Comparison of ENCODE assay signal across 15 cellular contexts in the genomic region with DNA sequence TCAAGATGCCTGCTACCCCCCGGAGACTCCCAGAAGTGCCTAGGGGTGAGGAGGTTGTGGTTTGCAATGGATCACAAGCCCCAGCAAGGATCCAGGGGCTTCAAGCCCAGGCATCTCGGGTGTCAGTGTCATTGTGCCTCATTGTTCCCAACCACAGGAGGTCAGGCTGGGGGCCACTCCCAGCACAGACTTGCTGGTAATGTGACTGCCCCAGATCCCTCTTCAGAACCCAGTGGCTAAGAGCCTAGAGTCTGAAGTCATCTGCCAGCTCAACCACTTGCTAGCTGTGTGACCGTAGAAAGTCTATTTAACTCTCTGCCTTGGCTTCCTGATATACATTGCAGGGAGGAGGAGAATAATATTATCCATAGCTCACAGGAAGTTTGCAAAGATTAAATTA. TPM values are rescaled to one million over a fixed set of nuclear protein-coding genes. Genes with fewer than 3 reads are reported as not detected.
DNase-seq lines count a peak whose midpoint lies in the region; ATAC-seq and TF ChIP-seq lines count a peak whose summit lies in the region.
"Had no signal": no experiment of that assay in that cellular context is flagged by ENCODE, and none has a peak within 500 bp of the region (broad histone marks: within the 10 kb centered on the region; RNA-seq: fewer than 3 reads in every experiment).

No MANE protein-coding gene starts in this region.

- peak; percentile 60 for ATAC-seq in activated naive CD8-positive, alpha-beta T cell treated with anti-CD3 and anti-CD28 coated beads, Interleukin-2, amount 50 U/mL, for 24 hours
- ATAC-seq in PC-3 = no peak
- no peak for ATAC-seq in right cardiac atrium
- no peak for ATAC-seq in thoracic aorta (ENCODE audit: insufficient number of reproducible peaks, low FRiP score, low read depth)
- ATAC-seq in GM21723 (IDR thresholded peaks at IDR 0.05; ENCODE audit: unreplicated experiment) = no peak
- ATAC-seq: left colon had no signal

- no peak overlapping the region for H3K9ac ChIP-seq in PC-3 (ENCODE audit: low read length)

- no peak for TF ChIP-seq CTCF in PC-3 (conservative IDR thresholded peaks at IDR 0.05; ENCODE audit: low read depth, low read length)
- TF ChIP-seq CTCF in thoracic aorta (IDR thresholded peaks at IDR 0.05) = no peak
- no peak for TF ChIP-seq CTCF in GM13976 (IDR thresholded peaks at IDR 0.05; ENCODE audit: borderline replicate concordance, control extremely low read depth, extremely low read depth, insufficient read depth, missing control alignments)

- no peaks in the 10 kb centered on the region for H3K79me2 ChIP-seq in PC-3 (ENCODE audit: low read length)

- H3K27ac Mint-ChIP-seq in activated naive CD8-positive, alpha-beta T cell treated with anti-CD3 and anti-CD28 coated beads, Interleukin-2, amount 50 U/mL, for 24 hours = no peak overlapping the region
- H3K27ac Mint-ChIP-seq in activated naive CD8-positive, alpha-beta T cell treated with anti-CD3 and anti-CD28 coated beads for 36 hours = no peak overlapping the region
- H3K27ac Mint-ChIP-seq: nephron progenitor cell had no signal

- no peak for DNase-seq in activated naive CD8-positive, alpha-beta T cell treated with anti-CD3 and anti-CD28 coated beads, Interleukin-2, amount 50 U/mL, for 24 hours
- no peak for DNase-seq in activated naive CD8-positive, alpha-beta T cell treated with anti-CD3 and anti-CD28 coated beads for 36 hours
- DNase-seq in PC-3 = peak; percentile 7
- DNase-seq in right cardiac atrium = peak in 1 of 3 donors; percentile 43
- no peak for DNase-seq in thoracic aorta (ENCODE audit: low spot score)
- no peak for DNase-seq in GM13976 (ENCODE audit: low spot score)
- DNase-seq in activated T-cell treated with anti-CD3 and anti-CD28 coated beads, Interleukin-2, amount 50 U/mL, for 48 hours = no peak
- DNase-seq: 8988T; activated CD4-positive, alpha-beta T cell treated with anti-CD3 and anti-CD28 coated beads, Interleukin-2, amount 50 U/mL, for 48 hours; left colon; nephron progenitor cell; stomach; T-helper 9 cell had no signal

- H3K4me1 Mint-ChIP-seq in activated naive CD8-positive, alpha-beta T cell treated with anti-CD3 and anti-CD28 coated beads, Interleukin-2, amount 50 U/mL, for 24 hours = peaks cover 25% of the 10 kb centered on the region
- H3K4me1 Mint-ChIP-seq in activated naive CD8-positive, alpha-beta T cell treated with anti-CD3 and anti-CD28 coated beads for 36 hours = peaks cover 31% of the 10 kb centered on the region

- H3K27ac ChIP-seq in PC-3 (ENCODE audit: low read length) (no peak overlapping the region), right cardiac atrium (ENCODE audit: low read length) (peak overlapping the region; percentile 12), thoracic aorta (peak overlapping the region; percentile 90 to 91)
- H3K27ac ChIP-seq: breast epithelium had no signal

- H3K27me3 Mint-ChIP-seq in activated naive CD8-positive, alpha-beta T cell treated with anti-CD3 and anti-CD28 coated beads, Interleukin-2, amount 50 U/mL, for 24 hours = peaks cover 6% of the 10 kb centered on the region
- H3K27me3 Mint-ChIP-seq in activated naive CD8-positive, alpha-beta T cell treated with anti-CD3 and anti-CD28 coated beads for 36 hours = no peaks in the 10 kb centered on the region

- H3K9me3 ChIP-seq in PC-3 (ENCODE audit: low read length) (no peaks in the 10 kb centered on the region), right cardiac atrium (ENCODE audit: control insufficient read depth, low read length) (no peaks in the 10 kb centered on the region), thoracic aorta (no peaks in the 10 kb centered on the region)
- H3K9me3 ChIP-seq: breast epithelium, stomach had no signal

- H3K9me2 ChIP-seq in PC-3 (replicated peaks; ENCODE audit: low read length) = no peaks in the 10 kb centered on the region

- WGBS in right cardiac atrium = 74% methylated on average over 3 of the region's 3 CpGs

- H3K9me3 Mint-ChIP-seq in activated naive CD8-positive, alpha-beta T cell treated with anti-CD3 and anti-CD28 coated beads, Interleukin-2, amount 50 U/mL, for 24 hours = no peaks in the 10 kb centered on the region
- H3K9me3 Mint-ChIP-seq in activated naive CD8-positive, alpha-beta T cell treated with anti-CD3 and anti-CD28 coated beads for 36 hours = peaks cover 12% of the 10 kb centered on the region
- H3K9me3 Mint-ChIP-seq: nephron progenitor cell had no signal

- in situ Hi-C loops in GM13976 (cut with MboI; ENCODE audit: low sequenced_read_pairs, unreplicated experiment) = loop anchor here (25.0 kb wide), 1 partner anchor 1153 kb away; no protein-coding TSS in a partner anchor

- H3K4me3 ChIP-seq in PC-3 (ENCODE audit: low read length) = no peak overlapping the region
- H3K4me3 ChIP-seq in right cardiac atrium (ENCODE audit: low read length) = no peak overlapping the region
- no peak overlapping the region for H3K4me3 ChIP-seq in thoracic aorta
- H3K4me3 ChIP-seq: breast epithelium, stomach had no signal

- no peaks in the 10 kb centered on the region for H3F3A ChIP-seq in PC-3 (ENCODE audit: low read length, unreplicated experiment)

- POLR2A ChIA-PET in PC-3 (lab: Charles Lee; ENCODE audit: unreplicated experiment) = no interaction called here

- H2AFZ ChIP-seq in PC-3 (ENCODE audit: low read length) = no peak overlapping the region

- CTCF ChIA-PET in PC-3 (lab: Charles Lee) = no interaction called here

- H3K4me2 ChIP-seq in PC-3 (ENCODE audit: low read length) = no peak overlapping the region

- no peak overlapping the region for H3K4me3 Mint-ChIP-seq in activated naive CD8-positive, alpha-beta T cell treated with anti-CD3 and anti-CD28 coated beads, Interleukin-2, amount 50 U/mL, for 24 hours
- H3K4me3 Mint-ChIP-seq in activated naive CD8-positive, alpha-beta T cell treated with anti-CD3 and anti-CD28 coated beads for 36 hours = no peak overlapping the region
- H3K4me3 Mint-ChIP-seq: nephron progenitor cell had no signal

- no peaks in the 10 kb centered on the region for H4K20me1 ChIP-seq in PC-3 (ENCODE audit: low read length)

- peaks cover 2% of the 10 kb centered on the region; the same call in 1 of the 2 replicates for H3K4me1 ChIP-seq in PC-3 (ENCODE audit: insufficient read depth, low read length)
- peaks cover 13% of the 10 kb centered on the region for H3K4me1 ChIP-seq in right cardiac atrium (ENCODE audit: control insufficient read depth, insufficient read depth, low read length)
- peaks cover 5 to 76% of the 10 kb centered on the region in 2 donors for H3K4me1 ChIP-seq in thoracic aorta (ENCODE audit: control insufficient read depth in 1 of 2, low read depth in 2 of 2)

- no peaks in the 10 kb centered on the region for H3K27me3 ChIP-seq in PC-3 (ENCODE audit: low read length)
- H3K27me3 ChIP-seq in right cardiac atrium (ENCODE audit: control insufficient read depth, insufficient read depth) = no peaks in the 10 kb centered on the region
- no peaks in the 10 kb centered on the region for H3K27me3 ChIP-seq in thoracic aorta (replicated peaks; ENCODE audit: insufficient read depth)
- H3K27me3 ChIP-seq: breast epithelium, stomach had no signal

- no peaks in the 10 kb centered on the region for H3K36me3 ChIP-seq in PC-3 (ENCODE audit: low read depth, low read length)
- H3K36me3 ChIP-seq in thoracic aorta = no peaks in the 10 kb centered on the region
- H3K36me3 ChIP-seq: breast epithelium, stomach had no signal

- BruUV-seq in PC-3 (replicated peaks; lab: Mats Ljungman, UMichigan) = no TSS peak

- H3K36me3 Mint-ChIP-seq in activated naive CD8-positive, alpha-beta T cell treated with anti-CD3 and anti-CD28 coated beads, Interleukin-2, amount 50 U/mL, for 24 hours (ENCODE audit: low read depth) = peaks cover 7% of the 10 kb centered on the region
- peaks cover 12% of the 10 kb centered on the region for H3K36me3 Mint-ChIP-seq in activated naive CD8-positive, alpha-beta T cell treated with anti-CD3 and anti-CD28 coated beads for 36 hours

- intact Hi-C loops in PC-3 (cut with micrococcal nuclease) (no loop called here), right cardiac atrium (cut with DNase I) (no loop called here)

RNA-seq across cellular contexts. Expression of a gene that starts 7.7 kb away (rescaled TPM):
- total RNA-seq in activated naive CD8-positive, alpha-beta T cell treated with anti-CD3 and anti-CD28 coated beads for 36 hours = 10 to 100 TPM; 26.4 to 29.1 TPM
- total RNA-seq in PC-3 (2014; rRNA removed) = 0.12 and 0.22 TPM in 2 replicates
- total RNA-seq in right cardiac atrium = 100 to 1,000 TPM; 115 to 141 (median 126) TPM
- polyA plus RNA-seq in right cardiac atrium = 112 TPM
- 10 to 100 TPM; 47.2 to 48.3 TPM for total RNA-seq in thoracic aorta

RNA-seq across cellular contexts. Expression of a gene that starts 13.0 kb away (rescaled TPM):
- total RNA-seq in activated naive CD8-positive, alpha-beta T cell treated with anti-CD3 and anti-CD28 coated beads for 36 hours = not detected
- not detected in 2 replicates for total RNA-seq in PC-3 (2014; rRNA removed)
- under 1 TPM in 2 of 4 donors, not detected in 2; 0.44 to 0.45 TPM for total RNA-seq in right cardiac atrium
- polyA plus RNA-seq in right cardiac atrium = not detected
- total RNA-seq in thoracic aorta = not detected
- total RNA-seq: breast epithelium, left colon, stomach had no signal
- polyA plus RNA-seq: stomach had no signal

RNA-seq across cellular contexts. Expression of a gene that starts 42.1 kb away (rescaled TPM):
- under 1 TPM; 0.31 to 0.48 TPM for total RNA-seq in activated naive CD8-positive, alpha-beta T cell treated with anti-CD3 and anti-CD28 coated beads for 36 hours
- total RNA-seq in PC-3 (2014; rRNA removed) (7.7 and 9.0 TPM in 2 replicates), right cardiac atrium (under 1 TPM; 0.11 to 0.65 (median 0.39) TPM), thoracic aorta (under 1 TPM; 0.14 to 0.71 TPM)
- polyA plus RNA-seq in right cardiac atrium = 0.18 TPM

RNA-seq across cellular contexts. Expression of a gene that starts 56.9 kb away (rescaled TPM):
- total RNA-seq in activated naive CD8-positive, alpha-beta T cell treated with anti-CD3 and anti-CD28 coated beads for 36 hours = not detected
- not detected in 2 replicates for total RNA-seq in PC-3 (2014; rRNA removed)
- not detected for total RNA-seq in right cardiac atrium
- polyA plus RNA-seq in right cardiac atrium = not detected
- not detected for total RNA-seq in thoracic aorta
- total RNA-seq: breast epithelium, left colon, stomach had no signal
- polyA plus RNA-seq: stomach had no signal

Comparison
In these comparisons a context has a peak if more than half of its experiments do, and no peak if none do; other contexts are left out.
1. RNA of a gene that starts 7.7 kb away (total RNA-seq): 115 to 141 TPM in right cardiac atrium, 47.2 to 48.3 TPM in thoracic aorta and 26.4 to 29.1 TPM in activated naive CD8-positive, alpha-beta T cell treated with anti-CD3 and anti-CD28 coated beads for 36 hours; 0.12 to 0.22 TPM in PC-3; every median in the first group is over 10 times any median in the second.